In the genomic region with DNA sequence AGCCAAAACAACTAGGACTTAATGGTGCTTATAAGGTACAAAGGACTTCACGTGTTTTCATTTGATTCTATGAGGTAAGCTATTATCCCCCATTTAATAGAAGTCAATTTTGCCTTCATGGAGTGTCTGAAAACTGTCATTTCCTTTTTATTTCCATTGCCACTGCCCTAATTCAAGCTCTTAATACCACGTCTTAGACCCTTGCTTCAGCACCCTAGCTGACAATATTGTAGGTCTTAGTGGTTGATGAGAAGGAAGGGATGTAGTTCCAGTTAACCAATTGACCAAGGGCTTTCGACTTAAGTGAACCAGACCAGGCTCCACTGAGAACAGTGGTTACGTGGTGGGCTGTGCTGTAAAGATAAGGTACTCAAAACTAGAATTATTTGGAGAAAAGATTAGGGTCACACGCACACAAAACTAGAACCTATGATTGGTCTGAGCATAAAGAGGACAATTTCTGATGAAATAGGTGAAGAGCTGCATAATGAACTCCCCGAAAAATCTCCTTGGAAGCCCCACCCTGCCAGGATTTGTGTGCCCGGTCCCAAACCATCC, we compare ENCODE assay signal across 1 cellular context.
A peak's percentile ranks its signal among the peaks of the same experiment; 100 is the strongest.
TF ChIP-seq lines count a peak whose summit lies in the region.

No MANE protein-coding gene starts in this region.

TF ChIP-seq in K562, 482 proteins besides CTCF, POLR2A, EP300 and RAD21 (continued from another document):
- TF ChIP-seq TBL1XR1 (IDR thresholded peaks at IDR 0.05; ENCODE audit: low read length in 2 of 2) (0 out of 4 replicates have a peak, but pooled peaks of 1 of the 2 experiments have one; percentile 11), ZNF347 (CRISPR knock-in tag; IDR thresholded peaks at IDR 0.05; ENCODE audit: low read depth) (no peak), TCF3 (CRISPR knock-in tag; IDR thresholded peaks at IDR 0.05) (peak; percentile 85), FOXJ3 (CRISPR knock-in tag; IDR thresholded peaks at IDR 0.05) (no peak), ARID1B (IDR thresholded peaks at IDR 0.05) (peak; percentile 85), POLR2AphosphoS5 (IDR thresholded peaks at IDR 0.05; ENCODE audit: control insufficient read depth, insufficient read depth, low read depth, low read length) (0 out of 2 replicates have a peak, but pooled peaks have one; percentile 33), ZNF584 (CRISPR knock-in tag; IDR thresholded peaks at IDR 0.05; ENCODE audit: low read depth) (0 out of 2 replicates have a peak, but pooled peaks have one; percentile 53), SIRT6 (IDR thresholded peaks at IDR 0.05; ENCODE audit: low read depth, low read length) (no peak), NCOR1 (IDR thresholded peaks at IDR 0.05) (peak; percentile 53), SOX6 (IDR thresholded peaks at IDR 0.05) (peak; percentile 65), ZNF224 (CRISPR knock-in tag; IDR thresholded peaks at IDR 0.05) (no peak), CBFA2T2 (conservative IDR thresholded peaks at IDR 0.05) (peak; percentile 70), IRF2 (CRISPR knock-in tag; IDR thresholded peaks at IDR 0.05) (no peak), RCOR1 (IDR thresholded peaks at IDR 0.05; ENCODE audit: borderline replicate concordance in 1 of 2, low read depth in 2 of 2, low read length in 2 of 2) (peak in 1 of 2 experiments; percentile 78; a peak in 2 of 4 replicates), ELF1 (tag; IDR thresholded peaks at IDR 0.05) (no peak), HSF4 (CRISPR knock-in tag; IDR thresholded peaks at IDR 0.05; ENCODE audit: borderline replicate concordance) (no peak), CCNT2 (IDR thresholded peaks at IDR 0.05; ENCODE audit: borderline replicate concordance, extremely low read depth, insufficient read length, low read depth, low read length) (peak; percentile 44), PTBP1 (IDR thresholded peaks at IDR 0.05; ENCODE audit: low read depth, low read length) (no peak), FOXA1 (IDR thresholded peaks at IDR 0.05; ENCODE audit: borderline replicate concordance) (no peak), MTA1 (IDR thresholded peaks at IDR 0.05; ENCODE audit: borderline replicate concordance) (no peak), HDAC1 (IDR thresholded peaks at IDR 0.05) (peak in 1 of 2 experiments; percentile 40; a peak in 1 of 4 replicates), NFE2L1 (tag; IDR thresholded peaks at IDR 0.05; ENCODE audit: borderline replicate concordance, low read depth) (no peak), SMARCE1 (IDR thresholded peaks at IDR 0.05) (peak; percentile 55; the same call in 1 of the 2 replicates), HNRNPL (IDR thresholded peaks at IDR 0.05; ENCODE audit: low read depth, low read length) (no peak), TEAD4 (IDR thresholded peaks at IDR 0.05; ENCODE audit: low read length) (peak; percentile 92), TEAD4 (CRISPR knock-in tag; IDR thresholded peaks at IDR 0.05; ENCODE audit: borderline replicate concordance) (no peak), SMAD1 (IDR thresholded peaks at IDR 0.05; ENCODE audit: low read depth, low read length, partially characterized antibody) (no peak), RUNX1 (IDR thresholded peaks at IDR 0.05; ENCODE audit: low read depth) (no peak), KLF10 (CRISPR knock-in tag; IDR thresholded peaks at IDR 0.05) (no peak), SNRNP70 (optimal IDR thresholded peaks at IDR 0.05; ENCODE audit: low read depth, low read length) (no peak), MTA2 (IDR thresholded peaks at IDR 0.05; ENCODE audit: low read depth) (peak; percentile 52), FOXJ2 (tag; IDR thresholded peaks at IDR 0.05) (no peak)
- TF ChIP-seq, protein P1, sequence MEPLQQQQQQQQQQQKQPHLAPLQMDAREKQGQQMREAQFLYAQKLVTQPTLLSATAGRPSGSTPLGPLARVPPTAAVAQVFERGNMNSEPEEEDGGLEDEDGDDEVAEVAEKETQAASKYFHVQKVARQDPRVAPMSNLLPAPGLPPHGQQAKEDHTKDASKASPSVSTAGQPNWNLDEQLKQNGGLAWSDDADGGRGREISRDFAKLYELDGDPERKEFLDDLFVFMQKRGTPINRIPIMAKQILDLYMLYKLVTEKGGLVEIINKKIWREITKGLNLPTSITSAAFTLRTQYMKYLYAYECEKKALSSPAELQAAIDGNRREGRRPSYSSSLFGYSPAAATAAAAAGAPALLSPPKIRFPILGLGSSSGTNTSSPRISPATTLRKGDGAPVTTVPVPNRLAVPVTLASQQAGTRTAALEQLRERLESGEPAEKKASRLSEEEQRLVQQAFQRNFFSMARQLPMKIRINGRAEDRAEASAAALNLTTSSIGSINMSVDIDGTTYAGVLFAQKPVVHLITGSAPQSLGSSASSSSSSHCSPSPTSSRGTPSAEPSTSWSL (CRISPR knock-in tag; IDR thresholded peaks at IDR 0.05; ENCODE audit: borderline replicate concordance), result no peak
- TF ChIP-seq, protein P2, sequence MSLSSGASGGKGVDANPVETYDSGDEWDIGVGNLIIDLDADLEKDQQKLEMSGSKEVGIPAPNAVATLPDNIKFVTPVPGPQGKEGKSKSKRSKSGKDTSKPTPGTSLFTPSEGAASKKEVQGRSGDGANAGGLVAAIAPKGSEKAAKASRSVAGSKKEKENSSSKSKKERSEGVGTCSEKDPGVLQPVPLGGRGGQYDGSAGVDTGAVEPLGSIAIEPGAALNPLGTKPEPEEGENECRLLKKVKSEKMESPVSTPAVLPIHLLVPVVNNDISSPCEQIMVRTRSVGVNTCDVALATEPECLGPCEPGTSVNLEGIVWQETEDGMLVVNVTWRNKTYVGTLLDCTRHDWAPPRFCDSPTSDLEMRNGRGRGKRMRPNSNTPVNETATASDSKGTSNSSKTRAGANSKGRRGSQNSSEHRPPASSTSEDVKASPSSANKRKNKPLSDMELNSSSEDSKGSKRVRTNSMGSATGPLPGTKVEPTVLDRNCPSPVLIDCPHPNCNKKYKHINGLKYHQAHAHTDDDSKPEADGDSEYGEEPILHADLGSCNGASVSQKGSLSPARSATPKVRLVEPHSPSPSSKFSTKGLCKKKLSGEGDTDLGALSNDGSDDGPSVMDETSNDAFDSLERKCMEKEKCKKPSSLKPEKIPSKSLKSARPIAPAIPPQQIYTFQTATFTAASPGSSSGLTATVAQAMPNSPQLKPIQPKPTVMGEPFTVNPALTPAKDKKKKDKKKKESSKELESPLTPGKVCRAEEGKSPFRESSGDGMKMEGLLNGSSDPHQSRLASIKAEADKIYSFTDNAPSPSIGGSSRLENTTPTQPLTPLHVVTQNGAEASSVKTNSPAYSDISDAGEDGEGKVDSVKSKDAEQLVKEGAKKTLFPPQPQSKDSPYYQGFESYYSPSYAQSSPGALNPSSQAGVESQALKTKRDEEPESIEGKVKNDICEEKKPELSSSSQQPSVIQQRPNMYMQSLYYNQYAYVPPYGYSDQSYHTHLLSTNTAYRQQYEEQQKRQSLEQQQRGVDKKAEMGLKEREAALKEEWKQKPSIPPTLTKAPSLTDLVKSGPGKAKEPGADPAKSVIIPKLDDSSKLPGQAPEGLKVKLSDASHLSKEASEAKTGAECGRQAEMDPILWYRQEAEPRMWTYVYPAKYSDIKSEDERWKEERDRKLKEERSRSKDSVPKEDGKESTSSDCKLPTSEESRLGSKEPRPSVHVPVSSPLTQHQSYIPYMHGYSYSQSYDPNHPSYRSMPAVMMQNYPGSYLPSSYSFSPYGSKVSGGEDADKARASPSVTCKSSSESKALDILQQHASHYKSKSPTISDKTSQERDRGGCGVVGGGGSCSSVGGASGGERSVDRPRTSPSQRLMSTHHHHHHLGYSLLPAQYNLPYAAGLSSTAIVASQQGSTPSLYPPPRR (CRISPR knock-in tag; IDR thresholded peaks at IDR 0.05; ENCODE audit: borderline replicate concordance), result peak; percentile 69; the same call in 1 of the 2 replicates
- TF ChIP-seq, protein P3, sequence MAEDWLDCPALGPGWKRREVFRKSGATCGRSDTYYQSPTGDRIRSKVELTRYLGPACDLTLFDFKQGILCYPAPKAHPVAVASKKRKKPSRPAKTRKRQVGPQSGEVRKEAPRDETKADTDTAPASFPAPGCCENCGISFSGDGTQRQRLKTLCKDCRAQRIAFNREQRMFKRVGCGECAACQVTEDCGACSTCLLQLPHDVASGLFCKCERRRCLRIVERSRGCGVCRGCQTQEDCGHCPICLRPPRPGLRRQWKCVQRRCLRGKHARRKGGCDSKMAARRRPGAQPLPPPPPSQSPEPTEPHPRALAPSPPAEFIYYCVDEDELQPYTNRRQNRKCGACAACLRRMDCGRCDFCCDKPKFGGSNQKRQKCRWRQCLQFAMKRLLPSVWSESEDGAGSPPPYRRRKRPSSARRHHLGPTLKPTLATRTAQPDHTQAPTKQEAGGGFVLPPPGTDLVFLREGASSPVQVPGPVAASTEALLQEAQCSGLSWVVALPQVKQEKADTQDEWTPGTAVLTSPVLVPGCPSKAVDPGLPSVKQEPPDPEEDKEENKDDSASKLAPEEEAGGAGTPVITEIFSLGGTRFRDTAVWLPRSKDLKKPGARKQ (CRISPR knock-in tag; IDR thresholded peaks at IDR 0.05), result no peak
- TF ChIP-seq, protein P4, sequence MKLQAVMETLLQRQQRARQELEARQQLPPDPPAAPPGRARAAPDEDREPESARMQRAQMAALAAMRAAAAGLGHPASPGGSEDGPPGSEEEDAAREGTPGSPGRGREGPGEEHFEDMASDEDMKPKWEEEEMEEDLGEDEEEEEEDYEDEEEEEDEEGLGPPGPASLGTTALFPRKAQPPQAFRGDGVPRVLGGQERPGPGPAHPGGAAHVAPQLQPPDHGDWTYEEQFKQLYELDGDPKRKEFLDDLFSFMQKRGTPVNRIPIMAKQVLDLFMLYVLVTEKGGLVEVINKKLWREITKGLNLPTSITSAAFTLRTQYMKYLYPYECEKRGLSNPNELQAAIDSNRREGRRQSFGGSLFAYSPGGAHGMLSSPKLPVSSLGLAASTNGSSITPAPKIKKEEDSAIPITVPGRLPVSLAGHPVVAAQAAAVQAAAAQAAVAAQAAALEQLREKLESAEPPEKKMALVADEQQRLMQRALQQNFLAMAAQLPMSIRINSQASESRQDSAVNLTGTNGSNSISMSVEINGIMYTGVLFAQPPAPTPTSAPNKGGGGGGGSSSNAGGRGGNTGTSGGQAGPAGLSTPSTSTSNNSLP (IDR thresholded peaks at IDR 0.05; ENCODE audit: borderline replicate concordance, low read depth, low read length), result no peak
- TF ChIP-seq, protein P5, sequence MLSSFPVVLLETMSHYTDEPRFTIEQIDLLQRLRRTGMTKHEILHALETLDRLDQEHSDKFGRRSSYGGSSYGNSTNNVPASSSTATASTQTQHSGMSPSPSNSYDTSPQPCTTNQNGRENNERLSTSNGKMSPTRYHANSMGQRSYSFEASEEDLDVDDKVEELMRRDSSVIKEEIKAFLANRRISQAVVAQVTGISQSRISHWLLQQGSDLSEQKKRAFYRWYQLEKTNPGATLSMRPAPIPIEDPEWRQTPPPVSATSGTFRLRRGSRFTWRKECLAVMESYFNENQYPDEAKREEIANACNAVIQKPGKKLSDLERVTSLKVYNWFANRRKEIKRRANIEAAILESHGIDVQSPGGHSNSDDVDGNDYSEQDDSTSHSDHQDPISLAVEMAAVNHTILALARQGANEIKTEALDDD (IDR thresholded peaks at IDR 0.05), result peak; percentile 98
- TF ChIP-seq, protein P6, sequence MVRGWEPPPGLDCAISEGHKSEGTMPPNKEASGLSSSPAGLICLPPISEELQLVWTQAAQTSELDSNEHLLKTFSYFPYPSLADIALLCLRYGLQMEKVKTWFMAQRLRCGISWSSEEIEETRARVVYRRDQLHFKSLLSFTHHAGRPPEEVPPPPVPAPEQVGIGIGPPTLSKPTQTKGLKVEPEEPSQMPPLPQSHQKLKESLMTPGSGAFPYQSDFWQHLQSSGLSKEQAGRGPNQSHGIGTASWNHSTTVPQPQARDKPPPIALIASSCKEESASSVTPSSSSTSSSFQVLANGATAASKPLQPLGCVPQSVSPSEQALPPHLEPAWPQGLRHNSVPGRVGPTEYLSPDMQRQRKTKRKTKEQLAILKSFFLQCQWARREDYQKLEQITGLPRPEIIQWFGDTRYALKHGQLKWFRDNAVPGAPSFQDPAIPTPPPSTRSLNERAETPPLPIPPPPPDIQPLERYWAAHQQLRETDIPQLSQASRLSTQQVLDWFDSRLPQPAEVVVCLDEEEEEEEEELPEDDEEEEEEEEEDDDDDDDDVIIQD (CRISPR knock-in tag; IDR thresholded peaks at IDR 0.05), result no peak
- TF ChIP-seq, protein P7, sequence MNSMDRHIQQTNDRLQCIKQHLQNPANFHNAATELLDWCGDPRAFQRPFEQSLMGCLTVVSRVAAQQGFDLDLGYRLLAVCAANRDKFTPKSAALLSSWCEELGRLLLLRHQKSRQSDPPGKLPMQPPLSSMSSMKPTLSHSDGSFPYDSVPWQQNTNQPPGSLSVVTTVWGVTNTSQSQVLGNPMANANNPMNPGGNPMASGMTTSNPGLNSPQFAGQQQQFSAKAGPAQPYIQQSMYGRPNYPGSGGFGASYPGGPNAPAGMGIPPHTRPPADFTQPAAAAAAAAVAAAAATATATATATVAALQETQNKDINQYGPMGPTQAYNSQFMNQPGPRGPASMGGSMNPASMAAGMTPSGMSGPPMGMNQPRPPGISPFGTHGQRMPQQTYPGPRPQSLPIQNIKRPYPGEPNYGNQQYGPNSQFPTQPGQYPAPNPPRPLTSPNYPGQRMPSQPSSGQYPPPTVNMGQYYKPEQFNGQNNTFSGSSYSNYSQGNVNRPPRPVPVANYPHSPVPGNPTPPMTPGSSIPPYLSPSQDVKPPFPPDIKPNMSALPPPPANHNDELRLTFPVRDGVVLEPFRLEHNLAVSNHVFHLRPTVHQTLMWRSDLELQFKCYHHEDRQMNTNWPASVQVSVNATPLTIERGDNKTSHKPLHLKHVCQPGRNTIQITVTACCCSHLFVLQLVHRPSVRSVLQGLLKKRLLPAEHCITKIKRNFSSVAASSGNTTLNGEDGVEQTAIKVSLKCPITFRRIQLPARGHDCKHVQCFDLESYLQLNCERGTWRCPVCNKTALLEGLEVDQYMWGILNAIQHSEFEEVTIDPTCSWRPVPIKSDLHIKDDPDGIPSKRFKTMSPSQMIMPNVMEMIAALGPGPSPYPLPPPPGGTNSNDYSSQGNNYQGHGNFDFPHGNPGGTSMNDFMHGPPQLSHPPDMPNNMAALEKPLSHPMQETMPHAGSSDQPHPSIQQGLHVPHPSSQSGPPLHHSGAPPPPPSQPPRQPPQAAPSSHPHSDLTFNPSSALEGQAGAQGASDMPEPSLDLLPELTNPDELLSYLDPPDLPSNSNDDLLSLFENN (IDR thresholded peaks at IDR 0.05; ENCODE audit: low read depth in 2 of 2, low read length in 2 of 2), result 0 out of 4 replicates have a peak, but pooled peaks of 1 of the 2 experiments have one; percentile 23
